Comparison of ENCODE assay signal across 18 cellular contexts in genomic region chr6:76818451-76818850, GRCh38.
A peak's percentile ranks its signal among the peaks of the same experiment; 100 is the strongest.
DNase-seq lines count a peak whose midpoint lies in the region; ATAC-seq and TF ChIP-seq lines count a peak whose summit lies in the region.
"Had no signal": no experiment of that assay in that cellular context is flagged by ENCODE, and none has a peak within 500 bp of the region (broad histone marks: within the 10 kb centered on the region; RNA-seq: fewer than 3 reads in every experiment).

No MANE protein-coding gene starts in this region.

- no peak overlapping the region for H2AFZ ChIP-seq in trophoblast cell (ENCODE audit: insufficient read depth, low read length, poor library complexity)
- H2AFZ ChIP-seq: GM23338 had no signal

- H3K4me3 ChIP-seq in trophoblast cell (ENCODE audit: low read depth, low read length) (peak overlapping the region; percentile 44), upper lobe of right lung (no peak overlapping the region)
- H3K4me3 ChIP-seq: BLaER1 treated with 17β-estradiol and CSF1 and Interleukin-3, amounts not matched to agents 10 nM and 100 nM; GM23338 had no signal

- no peaks in the 10 kb centered on the region for H3K36me3 ChIP-seq in trophoblast cell (ENCODE audit: control insufficient read depth in 1 of 2, insufficient read depth in 2 of 2, low read length in 2 of 2)
- H3K36me3 ChIP-seq in upper lobe of right lung = no peaks in the 10 kb centered on the region
- H3K36me3 ChIP-seq: BLaER1 treated with 17β-estradiol and CSF1 and Interleukin-3, amounts not matched to agents 10 nM and 100 nM had no signal

- H3K9me3 Mint-ChIP-seq in activated T-helper 17 cell treated with anti-CD3 and anti-CD28 coated beads, Interleukin-2, amount 50 U/mL, for 72 hours = peaks cover 8% of the 10 kb centered on the region
- H3K9me3 Mint-ChIP-seq in stimulated activated memory B cell treated with anti-CD40 and anti-IgM and Interleukin-4, amounts not matched to agents 10 μg/mL and 1 μg/mL and 100 μg/mL, for 72 hours = peaks cover 12% of the 10 kb centered on the region
- H3K9me3 Mint-ChIP-seq in activated T-helper 2 cell treated with anti-CD3 and anti-CD28 coated beads, Interferon-gamma antibody, Interleukin-2, Interleukin-4, amounts not matched to agents 10 μg/mL and 5 μg/mL and 100 μg/mL, durations not matched to agents 14 hours and 24 hours and 36 hours = peaks cover 39% of the 10 kb centered on the region

- ATAC-seq in activated T-helper 17 cell treated with anti-CD3 and anti-CD28 coated beads, Interleukin-2, amount 50 U/mL, for 72 hours (replicated peaks) = peak; percentile 16
- ATAC-seq in stimulated activated memory B cell treated with anti-CD40 and anti-IgM and Interleukin-4, amounts not matched to agents 10 μg/mL and 1 μg/mL and 100 μg/mL, for 72 hours = peak; percentile 41
- peak; percentile 39 for ATAC-seq in upper lobe of right lung
- no peak for ATAC-seq in HG03342 (IDR thresholded peaks at IDR 0.05; ENCODE audit: unreplicated experiment)
- ATAC-seq: GM23338 had no signal

- no peaks in the 10 kb centered on the region for H3K79me2 ChIP-seq in trophoblast cell (ENCODE audit: control insufficient read depth, insufficient read depth, low read length, poor library complexity)

- no CpG with 5 or more reads among the region's 4 CpGs for WGBS in trophoblast cell (ENCODE audit: extremely low coverage, insufficient coverage, insufficient read length)

- no peak overlapping the region for H3K18ac ChIP-seq in trophoblast cell (ENCODE audit: low read length)

- no peak overlapping the region for H3K4me2 ChIP-seq in trophoblast cell (ENCODE audit: low read length)
- H3K4me2 ChIP-seq: BLaER1 treated with 17β-estradiol and CSF1 and Interleukin-3, amounts not matched to agents 10 nM and 100 nM; GM23338 had no signal

- no peak overlapping the region for H2AK5ac ChIP-seq in trophoblast cell (ENCODE audit: low read length)

- intact Hi-C loops in upper lobe of right lung (cut with DNase I) = no loop called here
- intact Hi-C loops in activated T-helper 2 cell treated with anti-CD3 and anti-CD28 coated beads, Interferon-gamma antibody, Interleukin-2, Interleukin-4, amounts not matched to agents 10 μg/mL and 5 μg/mL and 100 μg/mL, durations not matched to agents 14 hours and 24 hours and 36 hours (cut with micrococcal nuclease) = no loop called here

- no peak overlapping the region for H3K23ac ChIP-seq in trophoblast cell (ENCODE audit: low read length)

- no peak overlapping the region for H3K4ac ChIP-seq in trophoblast cell (ENCODE audit: low read depth, low read length)

- no peak overlapping the region for H3K14ac ChIP-seq in trophoblast cell (ENCODE audit: low read length)

- H2BK12ac ChIP-seq in trophoblast cell (ENCODE audit: low read length) = no peak overlapping the region

- H3K9ac ChIP-seq in trophoblast cell (ENCODE audit: low read length) = no peak overlapping the region
- H3K9ac ChIP-seq: BLaER1 treated with 17β-estradiol and CSF1 and Interleukin-3, amounts not matched to agents 10 nM and 100 nM had no signal

- no peak overlapping the region for H3K27ac Mint-ChIP-seq in activated T-helper 17 cell treated with anti-CD3 and anti-CD28 coated beads, Interleukin-2, amount 50 U/mL, for 72 hours
- no peak overlapping the region for H3K27ac Mint-ChIP-seq in stimulated activated memory B cell treated with anti-CD40 and anti-IgM and Interleukin-4, amounts not matched to agents 10 μg/mL and 1 μg/mL and 100 μg/mL, for 72 hours
- H3K27ac Mint-ChIP-seq in activated T-helper 2 cell treated with anti-CD3 and anti-CD28 coated beads, Interferon-gamma antibody, Interleukin-2, Interleukin-4, amounts not matched to agents 10 μg/mL and 5 μg/mL and 100 μg/mL, durations not matched to agents 14 hours and 24 hours and 36 hours = no peak overlapping the region
- H3K27ac Mint-ChIP-seq: B cell; CD4-positive, CD25-positive, alpha-beta regulatory T cell; CD8-positive, alpha-beta memory T cell; GM23338; IgD-negative memory B cell had no signal

- H2BK120ac ChIP-seq in trophoblast cell (ENCODE audit: insufficient read depth, low read length, poor library complexity) = no peak overlapping the region

- no peak overlapping the region for H4K91ac ChIP-seq in trophoblast cell (ENCODE audit: low read depth, low read length)

- no peak overlapping the region for H3K4me3 Mint-ChIP-seq in activated T-helper 17 cell treated with anti-CD3 and anti-CD28 coated beads, Interleukin-2, amount 50 U/mL, for 72 hours
- no peak overlapping the region for H3K4me3 Mint-ChIP-seq in stimulated activated memory B cell treated with anti-CD40 and anti-IgM and Interleukin-4, amounts not matched to agents 10 μg/mL and 1 μg/mL and 100 μg/mL, for 72 hours
- no peak overlapping the region for H3K4me3 Mint-ChIP-seq in activated T-helper 2 cell treated with anti-CD3 and anti-CD28 coated beads, Interferon-gamma antibody, Interleukin-2, Interleukin-4, amounts not matched to agents 10 μg/mL and 5 μg/mL and 100 μg/mL, durations not matched to agents 14 hours and 24 hours and 36 hours (ENCODE audit: low read depth)
- H3K4me3 Mint-ChIP-seq: B cell; CD4-positive, CD25-positive, alpha-beta regulatory T cell; CD8-positive, alpha-beta memory T cell; GM23338 had no signal

- no peak for DNase-seq in trophoblast cell
- peak; percentile 52 for DNase-seq in upper lobe of right lung
- no peak for DNase-seq in activated T-helper 2 cell treated with anti-CD3 and anti-CD28 coated beads, Interferon-gamma antibody, Interleukin-2, Interleukin-4, amounts not matched to agents 10 μg/mL and 5 μg/mL and 100 μg/mL, durations not matched to agents 14 hours and 24 hours and 36 hours (ENCODE audit: low spot score)
- DNase-seq in activated CD4-positive, alpha-beta T cell treated with anti-CD3 and anti-CD28 coated beads, Interleukin-2, amount 50 U/mL, for 1 hour = no peak
- DNase-seq: Caco-2; CD4-positive, CD25-positive, alpha-beta regulatory T cell; CD8-positive, alpha-beta memory T cell; DMS153; DMS79; GDM1; HCEC 1CT had no signal

- H3K4me1 ChIP-seq in trophoblast cell (ENCODE audit: control insufficient read depth in 1 of 2, insufficient read depth in 2 of 2, low read length in 2 of 2) (no peaks in the 10 kb centered on the region), upper lobe of right lung (no peaks in the 10 kb centered on the region)
- H3K4me1 ChIP-seq: BLaER1 treated with 17β-estradiol and CSF1 and Interleukin-3, amounts not matched to agents 10 nM and 100 nM; Caco-2 had no signal

- no peaks in the 10 kb centered on the region for H3K27me3 ChIP-seq in trophoblast cell (ENCODE audit: insufficient read depth, low read length)
- no peaks in the 10 kb centered on the region for H3K27me3 ChIP-seq in upper lobe of right lung
- H3K27me3 ChIP-seq: BLaER1 treated with 17β-estradiol and CSF1 and Interleukin-3, amounts not matched to agents 10 nM and 100 nM had no signal

- no peaks in the 10 kb centered on the region for H3K4me1 Mint-ChIP-seq in activated T-helper 17 cell treated with anti-CD3 and anti-CD28 coated beads, Interleukin-2, amount 50 U/mL, for 72 hours
- H3K4me1 Mint-ChIP-seq in stimulated activated memory B cell treated with anti-CD40 and anti-IgM and Interleukin-4, amounts not matched to agents 10 μg/mL and 1 μg/mL and 100 μg/mL, for 72 hours = no peaks in the 10 kb centered on the region
- no peaks in the 10 kb centered on the region for H3K4me1 Mint-ChIP-seq in activated T-helper 2 cell treated with anti-CD3 and anti-CD28 coated beads, Interferon-gamma antibody, Interleukin-2, Interleukin-4, amounts not matched to agents 10 μg/mL and 5 μg/mL and 100 μg/mL, durations not matched to agents 14 hours and 24 hours and 36 hours (ENCODE audit: low read depth)
- H3K4me1 Mint-ChIP-seq: B cell; CD4-positive, CD25-positive, alpha-beta regulatory T cell; CD8-positive, alpha-beta memory T cell; GM23338; IgD-negative memory B cell had no signal

- H3K27ac ChIP-seq in trophoblast cell (ENCODE audit: low read depth, low read length) (no peak overlapping the region), upper lobe of right lung (no peak overlapping the region)
- H3K27ac ChIP-seq: BLaER1 treated with 17β-estradiol and CSF1 and Interleukin-3, amounts not matched to agents 10 nM and 100 nM had no signal

- H2BK5ac ChIP-seq in trophoblast cell (ENCODE audit: low read depth, low read length, poor library complexity) = no peak overlapping the region

- H3K36me3 Mint-ChIP-seq in activated T-helper 17 cell treated with anti-CD3 and anti-CD28 coated beads, Interleukin-2, amount 50 U/mL, for 72 hours (ENCODE audit: low read depth) = no peaks in the 10 kb centered on the region
- H3K36me3 Mint-ChIP-seq in stimulated activated memory B cell treated with anti-CD40 and anti-IgM and Interleukin-4, amounts not matched to agents 10 μg/mL and 1 μg/mL and 100 μg/mL, for 72 hours = no peaks in the 10 kb centered on the region
- H3K36me3 Mint-ChIP-seq in activated T-helper 2 cell treated with anti-CD3 and anti-CD28 coated beads, Interferon-gamma antibody, Interleukin-2, Interleukin-4, amounts not matched to agents 10 μg/mL and 5 μg/mL and 100 μg/mL, durations not matched to agents 14 hours and 24 hours and 36 hours (ENCODE audit: low read depth) = no peaks in the 10 kb centered on the region
- H3K36me3 Mint-ChIP-seq: CD4-positive, CD25-positive, alpha-beta regulatory T cell; CD8-positive, alpha-beta memory T cell; IgD-negative memory B cell had no signal

- H3K79me1 ChIP-seq in trophoblast cell (ENCODE audit: low read length) = no peaks in the 10 kb centered on the region

- H3K9me3 ChIP-seq in trophoblast cell (ENCODE audit: insufficient read depth, low read depth, low read length) = peaks cover 4% of the 10 kb centered on the region
- no peaks in the 10 kb centered on the region for H3K9me3 ChIP-seq in upper lobe of right lung
- H3K9me3 ChIP-seq: Caco-2 had no signal

- H4K8ac ChIP-seq in trophoblast cell (ENCODE audit: low read depth, low read length) = no peak overlapping the region

- no peaks in the 10 kb centered on the region for H3K27me3 Mint-ChIP-seq in activated T-helper 17 cell treated with anti-CD3 and anti-CD28 coated beads, Interleukin-2, amount 50 U/mL, for 72 hours
- no peaks in the 10 kb centered on the region for H3K27me3 Mint-ChIP-seq in stimulated activated memory B cell treated with anti-CD40 and anti-IgM and Interleukin-4, amounts not matched to agents 10 μg/mL and 1 μg/mL and 100 μg/mL, for 72 hours
- H3K27me3 Mint-ChIP-seq in activated T-helper 2 cell treated with anti-CD3 and anti-CD28 coated beads, Interferon-gamma antibody, Interleukin-2, Interleukin-4, amounts not matched to agents 10 μg/mL and 5 μg/mL and 100 μg/mL, durations not matched to agents 14 hours and 24 hours and 36 hours (ENCODE audit: low read depth) = no peaks in the 10 kb centered on the region
- H3K27me3 Mint-ChIP-seq: B cell; CD4-positive, CD25-positive, alpha-beta regulatory T cell; IgD-negative memory B cell had no signal

- no peak overlapping the region for H4K12ac ChIP-seq in trophoblast cell (ENCODE audit: low read depth, low read length)

- no peak for TF ChIP-seq CTCF in upper lobe of right lung (IDR thresholded peaks at IDR 0.05)
